ENCODE assay signal across 8 cellular contexts in genomic region chr13:79405831-79406596, GRCh38. TPM values are rescaled to one million over a fixed set of nuclear protein-coding genes. Genes with fewer than 3 reads are reported as not detected.
DNase-seq lines count a peak whose midpoint lies in the region; ATAC-seq and TF ChIP-seq lines count a peak whose summit lies in the region.

Gene RBM26, minus strand, starts transcription at chr13:79406255. Its CDS starts 481 bp downstream, at chr13:79405774.

- peaks cover 44% of the 10 kb centered on the region for H3K4me1 Mint-ChIP-seq in activated T-cell treated with anti-CD3 and anti-CD28 coated beads, Interleukin-2, amount 50 U/mL, for 4 hours (ENCODE audit: low read depth)

- CTCF ChIA-PET in Panc1 (lab: Charles Lee), result no interaction called here

- no peak for TF ChIP-seq CTCF in Panc1 (IDR thresholded peaks at IDR 0.05)
- TF ChIP-seq CTCF in esophagus muscularis mucosa (IDR thresholded peaks at IDR 0.05), result peak in 2 of 3 experiments; percentile 27 to 35

- H3K36me3 ChIP-seq in Panc1 (ENCODE audit: control insufficient read depth, insufficient read depth, low read length) (peaks cover 10% of the 10 kb centered on the region), esophagus muscularis mucosa (no peaks in the 10 kb centered on the region)

- POLR2A ChIA-PET in Panc1 (lab: Charles Lee), result interaction anchor here (0.8 kb wide), 1 partner anchor 77 kb away, joined by 4 read pairs; no protein-coding TSS in a partner anchor

- BruUV-seq in Panc1 (replicated peaks; lab: Mats Ljungman, UMichigan), result no TSS peak

- TF ChIP-seq EP300 in esophagus muscularis mucosa (IDR thresholded peaks at IDR 0.05), result no peak

- intact Hi-C loops in Panc1 (cut with micrococcal nuclease; ENCODE audit: unreplicated experiment) (no loop called here), esophagus muscularis mucosa (cut with DNase I) (loop anchor here (10.0 kb wide), 1 partner anchor 929 kb away; no protein-coding TSS in a partner anchor)

- WGBS in esophagus muscularis mucosa, result 0% methylated on average over 36 of the region's 72 CpGs

- H3K4me3 ChIP-seq in Panc1 (ENCODE audit: low read depth in 2 of 2, low read length in 2 of 2), result peak within 1 kb of the TSS; percentile 79 to 92
- H3K4me3 ChIP-seq in esophagus muscularis mucosa, result peak within 1 kb of the TSS; percentile 81 to 99 (median 96)

- H3K27ac ChIP-seq in Panc1 (ENCODE audit: low read length), result peak within 1 kb of the TSS; percentile 92
- H3K27ac ChIP-seq in esophagus muscularis mucosa (replicated peaks in 1 of 4), result peak within 1 kb of the TSS; percentile 88 to 97 (median 94)

- H3K27me3 ChIP-seq in Panc1 (ENCODE audit: control insufficient read depth, insufficient read depth, low read length), result no peaks in the 10 kb centered on the region
- no peaks in the 10 kb centered on the region for H3K27me3 ChIP-seq in esophagus muscularis mucosa

- peaks cover 19% of the 10 kb centered on the region for H3K36me3 Mint-ChIP-seq in activated T-cell treated with anti-CD3 and anti-CD28 coated beads, Interleukin-2, amount 50 U/mL, for 4 hours (ENCODE audit: insufficient read depth)

- peak; percentile 83 for ATAC-seq in GM21717 (IDR thresholded peaks at IDR 0.05; ENCODE audit: unreplicated experiment)
- ATAC-seq in Panc1, result peak; percentile 95
- ATAC-seq in activated T-cell treated with anti-CD3 and anti-CD28 coated beads, Interleukin-2, amount 50 U/mL, for 4 hours, result peak; percentile 90 to 91

- peak; percentile 35 for TF ChIP-seq POLR2A in esophagus muscularis mucosa (IDR thresholded peaks at IDR 0.05; ENCODE audit: low read depth)

- peak within 1 kb of the TSS; percentile 94 for H3K4me3 Mint-ChIP-seq in activated T-cell treated with anti-CD3 and anti-CD28 coated beads, Interleukin-2, amount 50 U/mL, for 4 hours

- H3K4me1 ChIP-seq in Panc1 (ENCODE audit: control insufficient read depth, insufficient read depth, low read length) (peaks cover 28% of the 10 kb centered on the region), esophagus muscularis mucosa (peaks cover 39 to 55% (median 49%) of the 10 kb centered on the region in 4 donors)

- DNase-seq in DMS153 treated with DMSO at 0.1 percent for 48 hours (lab: John Stamatoyannopoulos, UW; ENCODE audit: unreplicated experiment), result peak; percentile 89
- peak; percentile 95 for DNase-seq in KBM-7
- DNase-seq in Panc1 (ENCODE audit: low read depth, low spot score), result peak; percentile 70
- DNase-seq in activated T-cell treated with anti-CD3 and anti-CD28 coated beads, Interleukin-2, amount 50 U/mL, for 4 hours, result peak; percentile 93
- peak; percentile 98 for DNase-seq in esophagus muscularis mucosa (ENCODE audit: extremely low spot score)
- peak; percentile 98 for DNase-seq in myocyte (ENCODE audit: low read depth)
- peak; percentile 76 to 89 for DNase-seq in stimulated activated CD8-positive, alpha-beta memory T cell treated with anti-CD3 and anti-CD28 coated beads, Interleukin-7, amount 100 ng/mL, for 48 hours (ENCODE audit: extremely low read depth in 1 of 2, low read depth in 1 of 2)

- no peaks in the 10 kb centered on the region for H3K27me3 Mint-ChIP-seq in activated T-cell treated with anti-CD3 and anti-CD28 coated beads, Interleukin-2, amount 50 U/mL, for 4 hours (ENCODE audit: low read depth)

- no peaks in the 10 kb centered on the region for H3K9me3 Mint-ChIP-seq in activated T-cell treated with anti-CD3 and anti-CD28 coated beads, Interleukin-2, amount 50 U/mL, for 4 hours

- H3K9me3 ChIP-seq in Panc1 (ENCODE audit: control insufficient read depth, insufficient read depth, low read depth, low read length), result no peaks in the 10 kb centered on the region
- H3K9me3 ChIP-seq in esophagus muscularis mucosa, result no peaks in the 10 kb centered on the region

- in situ Hi-C loops in KBM-7 (cut with MboI; ENCODE audit: low pct_unique_long_range_greater_than_20kb, low sequenced_read_pairs) (no loop called here), Panc1 (cut with HindIII; ENCODE audit: low pct_unique_long_range_greater_than_20kb, low sequenced_read_pairs) (no loop called here)

RNA-seq across cellular contexts. Expression of gene RBM26, which starts in this region (rescaled TPM):
- total RNA-seq in Panc1 (2021; ENCODE audit: unreplicated experiment), result 32.2 TPM
- 13.4 TPM for polyA plus RNA-seq in Panc1 (2012; ENCODE audit: insufficient read length)
- total RNA-seq in activated T-cell treated with anti-CD3 and anti-CD28 coated beads, Interleukin-2, amount 50 U/mL, for 4 hours, result 10 to 100 TPM; 58.2 to 65.1 (median 63.6) TPM
- total RNA-seq in esophagus muscularis mucosa, result 10 to 100 TPM; 19.8 to 29.9 (median 21.3) TPM
- total RNA-seq in myocyte, result 40.7 and 43.2 TPM in 2 replicates
- 14.2 TPM for polyA plus RNA-seq in myocyte (2012)

Comparison
In these comparisons a context has a peak if more than half of its experiments do, and no peak if none do; other contexts are left out.
1. Peak in every context shown above with its lines: DNase-seq, ATAC-seq, H3K4me3 ChIP-seq and H3K27ac ChIP-seq.